Comparison of ENCODE assay signal across 9 cellular contexts in the genomic region with DNA sequence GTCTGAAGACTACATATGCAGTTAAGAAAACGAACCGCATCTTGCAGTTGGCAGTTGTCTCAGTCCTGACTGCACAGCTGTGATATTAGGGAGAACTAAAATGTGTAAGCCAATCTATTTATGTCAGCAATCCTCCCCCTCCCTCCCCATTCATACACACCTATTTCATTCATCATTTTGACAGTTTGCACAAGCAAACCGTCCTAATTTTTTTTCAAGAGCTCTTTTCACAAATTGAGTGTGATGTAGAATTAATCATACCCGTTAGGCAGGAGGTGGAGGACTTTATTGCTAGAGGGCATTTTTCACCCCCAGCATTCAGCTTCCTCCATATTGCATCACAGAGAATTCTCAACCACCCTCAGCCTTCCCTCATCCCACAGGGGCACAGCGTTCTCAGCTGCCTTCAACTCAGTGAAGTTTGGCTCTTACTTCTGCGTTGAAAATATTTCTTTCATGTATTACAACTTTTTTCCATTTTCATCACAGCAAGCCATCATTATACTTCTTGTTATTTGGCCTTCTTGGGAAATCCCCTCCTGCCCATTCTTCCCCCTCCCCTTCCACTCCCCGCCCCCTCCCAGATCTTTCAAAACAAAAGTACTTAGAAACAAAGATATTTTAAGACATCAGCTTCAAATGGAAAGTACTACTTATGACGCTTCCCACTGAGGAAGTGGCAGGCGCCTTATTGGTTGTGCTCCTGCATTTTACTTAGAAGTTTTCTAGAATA. TPM values are rescaled to one million over a fixed set of nuclear protein-coding genes. Genes with fewer than 3 reads are reported as not detected.
A peak's percentile ranks its signal among the peaks of the same experiment; 100 is the strongest.
DNase-seq lines count a peak whose midpoint lies in the region; ATAC-seq and TF ChIP-seq lines count a peak whose summit lies in the region.
"Had no signal": no experiment of that assay in that cellular context is flagged by ENCODE, and none has a peak within 500 bp of the region (broad histone marks: within the 10 kb centered on the region; RNA-seq: fewer than 3 reads in every experiment).

No MANE protein-coding gene starts in this region.

- H3K36me3 ChIP-seq in BLaER1 treated with 17β-estradiol and CSF1 and Interleukin-3, amounts not matched to agents 10 nM and 100 nM, result no peaks in the 10 kb centered on the region
- H3K36me3 ChIP-seq in ovary (no peaks in the 10 kb centered on the region), vagina (no peaks in the 10 kb centered on the region)

- DNase-seq in Kasumi-1 (lab: John Stamatoyannopoulos, UW), result peak; percentile 21 to 30
- DNase-seq in activated CD4-positive, CD25-positive, alpha-beta regulatory T cell treated with anti-CD3 and anti-CD28 coated beads, Interleukin-2, amount 50 U/mL, for 16 hours (ENCODE audit: low read depth, low spot score), result peak; percentile 47
- DNase-seq in central memory CD8-positive, alpha-beta T cell (ENCODE audit: low spot score in 2 of 2), result peak in 1 of 2 donors; percentile 9
- peak in 3 of 5 donors; percentile 21 to 22 (median 22) for DNase-seq in ovary
- DNase-seq in vagina (ENCODE audit: extremely low spot score in 2 of 2), result no peak
- no peak for DNase-seq in G401 (ENCODE audit: low spot score)

- H3K27me3 Mint-ChIP-seq in central memory CD8-positive, alpha-beta T cell, result no peaks in the 10 kb centered on the region

- peak overlapping the region in 9 of 10 experiments; percentile 1 to 56 (median 39); a peak in 10 of 20 replicates for H3K4me3 ChIP-seq in BLaER1 treated with 17β-estradiol and CSF1 and Interleukin-3, amounts not matched to agents 10 nM and 100 nM
- no peak overlapping the region for H3K4me3 ChIP-seq in ovary
- H3K4me3 ChIP-seq in vagina, result peak overlapping the region; percentile 7 to 18

- peaks cover 1% of the 10 kb centered on the region for H3K36me3 Mint-ChIP-seq in central memory CD8-positive, alpha-beta T cell (ENCODE audit: insufficient read depth)

- peak overlapping the region; percentile 57 to 89 (median 77) for H3K4me2 ChIP-seq in BLaER1 treated with 17β-estradiol and CSF1 and Interleukin-3, amounts not matched to agents 10 nM and 100 nM

- ATAC-seq in GM21447 (IDR thresholded peaks at IDR 0.05; ENCODE audit: unreplicated experiment), result peak; percentile 65
- ATAC-seq in central memory CD8-positive, alpha-beta T cell (replicated peaks; ENCODE audit: extremely low read depth, poor library complexity, severe bottlenecking), result peak; percentile 72
- ATAC-seq: HCT116 had no signal

- H3K9ac ChIP-seq in BLaER1 treated with 17β-estradiol and CSF1 and Interleukin-3, amounts not matched to agents 10 nM and 100 nM, result peak overlapping the region; percentile 68 to 83 (median 78)

- WGBS in ovary, 3 donors, result 14 to 43% (median 25%) methylated on average over 9 of the region's 9 CpGs

- H4K20me1 ChIP-seq in BLaER1 treated with 17β-estradiol and CSF1 and Interleukin-3, amounts not matched to agents 10 nM and 100 nM, result no peaks in the 10 kb centered on the region

- H3K4me1 ChIP-seq in BLaER1 treated with 17β-estradiol and CSF1 and Interleukin-3, amounts not matched to agents 10 nM and 100 nM, result peaks cover 46 to 61% (median 52%) of the 10 kb centered on the region in 10 experiments
- H3K4me1 ChIP-seq in ovary (ENCODE audit: insufficient read depth) (peaks cover 4% of the 10 kb centered on the region), vagina (peaks cover 15% of the 10 kb centered on the region)

- H3K4me3 Mint-ChIP-seq in central memory CD8-positive, alpha-beta T cell, result peak overlapping the region; percentile 73

- H3K9me3 ChIP-seq in BLaER1 treated with 17β-estradiol and CSF1 and Interleukin-3, amounts not matched to agents 10 nM and 100 nM (replicated peaks in 1 of 11), result peaks cover 0 to 17% (median 9%) of the 10 kb centered on the region in 11 experiments; a peak in 11 of 22 replicates
- H3K9me3 ChIP-seq in ovary (no peaks in the 10 kb centered on the region), vagina (no peaks in the 10 kb centered on the region)

- TF ChIP-seq POLR2A in ovary (IDR thresholded peaks at IDR 0.05) (no peak), vagina (IDR thresholded peaks at IDR 0.05) (no peak)

- no peaks in the 10 kb centered on the region for H3K9me3 Mint-ChIP-seq in central memory CD8-positive, alpha-beta T cell

- H3K27ac Mint-ChIP-seq in central memory CD8-positive, alpha-beta T cell (ENCODE audit: low read depth), result peak overlapping the region; percentile 89

- no peak for TF ChIP-seq CTCF in ovary (IDR thresholded peaks at IDR 0.05)
- no peak for TF ChIP-seq CTCF in vagina (IDR thresholded peaks at IDR 0.05)

- no peaks in the 10 kb centered on the region for H3K27me3 ChIP-seq in BLaER1 treated with 17β-estradiol and CSF1 and Interleukin-3, amounts not matched to agents 10 nM and 100 nM
- H3K27me3 ChIP-seq in ovary, result no peaks in the 10 kb centered on the region
- H3K27me3 ChIP-seq in vagina, result no peaks in the 10 kb centered on the region

- in situ Hi-C loops in G401 (cut with HindIII; ENCODE audit: low sequenced_read_pairs), result no loop called here

- no peak for TF ChIP-seq EP300 in ovary (IDR thresholded peaks at IDR 0.05)

- peak overlapping the region; percentile 81 to 94 (median 89) for H3K27ac ChIP-seq in BLaER1 treated with 17β-estradiol and CSF1 and Interleukin-3, amounts not matched to agents 10 nM and 100 nM
- no peak overlapping the region for H3K27ac ChIP-seq in ovary
- H3K27ac ChIP-seq in vagina, result peak overlapping the region; percentile 18

- intact Hi-C loops in ovary (cut with DNase I), result no loop called here
- intact Hi-C loops in vagina (cut with DNase I), result no loop called here

- peaks cover 20% of the 10 kb centered on the region for H3K4me1 Mint-ChIP-seq in central memory CD8-positive, alpha-beta T cell

RNA-seq across cellular contexts. Expression of gene NOX3, which starts 37.5 kb away (rescaled TPM):
- total RNA-seq in ovary, result not detected
- not detected for polyA plus RNA-seq in ovary
- total RNA-seq in vagina, result not detected
- 0.10 TPM in 1 of 2 replicates, not detected in the other for total RNA-seq in G401 (2014; rRNA removed; shearing (Covaris generic))

Comparison
In these comparisons a context has a peak if more than half of its experiments do, and no peak if none do; other contexts are left out.
1. H3K27ac ChIP-seq: peak in BLaER1 treated with 17β-estradiol and CSF1 and Interleukin-3, amounts not matched to agents 10 nM and 100 nM (11 of 11) and vagina (single experiment); none in ovary (0 of 2).
2. DNase-seq: peak in Kasumi-1 (2 of 2), activated CD4-positive, CD25-positive, alpha-beta regulatory T cell treated with anti-CD3 and anti-CD28 coated beads, Interleukin-2, amount 50 U/mL, for 16 hours (single experiment) and ovary (3 of 5); none in vagina (0 of 2) and G401 (single experiment).